Comparison of ENCODE assay signal across 11 cellular contexts in genomic region chr2:224925066-224925821, GRCh38.
DNase-seq lines count a peak whose midpoint lies in the region; ATAC-seq and TF ChIP-seq lines count a peak whose summit lies in the region.
"Had no signal": no experiment of that assay in that cellular context is flagged by ENCODE, and none has a peak within 500 bp of the region (broad histone marks: within the 10 kb centered on the region; RNA-seq: fewer than 3 reads in every experiment).

No MANE protein-coding gene starts in this region.

- POLR2A ChIA-PET in activated CD4-positive, alpha-beta memory T cell treated with anti-CD3 and anti-CD28 coated beads for 36 hours (lab: Charles Lee) = interaction anchor here (0.7 to 6.1 kb wide), 5 partner anchors 8 to 116 kb away, joined by 3 to 209 read pairs (median 5); no protein-coding TSS in a partner anchor

- H3K27me3 ChIP-seq in esophagus muscularis mucosa = no peaks in the 10 kb centered on the region

- no peaks in the 10 kb centered on the region for H3K9me3 ChIP-seq in esophagus muscularis mucosa
- H3K9me3 ChIP-seq: lower lobe of right lung had no signal

- H3K4me3 Mint-ChIP-seq in activated CD4-positive, alpha-beta memory T cell treated with anti-CD3 and anti-CD28 coated beads for 36 hours = peak overlapping the region; percentile 66
- H3K4me3 Mint-ChIP-seq in osteocyte (ENCODE audit: unreplicated experiment) = no peak overlapping the region
- H3K4me3 Mint-ChIP-seq in glutamatergic neuron (ENCODE audit: unreplicated experiment) = no peak overlapping the region

- no peak for TF ChIP-seq EP300 in esophagus muscularis mucosa (IDR thresholded peaks at IDR 0.05)

- no peak overlapping the region for H3K4me3 ChIP-seq in esophagus muscularis mucosa
- H3K4me3 ChIP-seq: lower lobe of right lung had no signal

- peaks cover 0 to 43% (median 19%) of the 10 kb centered on the region in 4 donors for H3K4me1 ChIP-seq in esophagus muscularis mucosa

- TF ChIP-seq CTCF in osteocyte (IDR thresholded peaks at IDR 0.05) = no peak
- no peak for TF ChIP-seq CTCF in glutamatergic neuron (IDR thresholded peaks at IDR 0.05; ENCODE audit: partially characterized antibody, unreplicated experiment)
- TF ChIP-seq CTCF in esophagus muscularis mucosa (IDR thresholded peaks at IDR 0.05) = no peak

- H3K36me3 ChIP-seq in esophagus muscularis mucosa = no peaks in the 10 kb centered on the region
- H3K36me3 ChIP-seq: lower lobe of right lung had no signal

- H3K36me3 Mint-ChIP-seq in activated CD4-positive, alpha-beta memory T cell treated with anti-CD3 and anti-CD28 coated beads for 36 hours = peaks cover 42% of the 10 kb centered on the region
- H3K36me3 Mint-ChIP-seq in osteocyte (ENCODE audit: unreplicated experiment) (no peaks in the 10 kb centered on the region), glutamatergic neuron (ENCODE audit: unreplicated experiment) (no peaks in the 10 kb centered on the region)

- WGBS in esophagus muscularis mucosa = 83% methylated on average over 3 of the region's 3 CpGs

- H3K4me1 Mint-ChIP-seq in activated CD4-positive, alpha-beta memory T cell treated with anti-CD3 and anti-CD28 coated beads for 36 hours (ENCODE audit: low read depth) = peaks cover 86% of the 10 kb centered on the region
- H3K4me1 Mint-ChIP-seq in osteocyte (ENCODE audit: unreplicated experiment) (peaks cover 41% of the 10 kb centered on the region), glutamatergic neuron (ENCODE audit: low read depth, unreplicated experiment) (no peaks in the 10 kb centered on the region)

- ATAC-seq in GM19035 (IDR thresholded peaks at IDR 0.05; ENCODE audit: unreplicated experiment) (peak; percentile 30), HG02798 (IDR thresholded peaks at IDR 0.05; ENCODE audit: poor library complexity, unreplicated experiment) (peak; percentile 28), HG03097 (IDR thresholded peaks at IDR 0.05; ENCODE audit: low FRiP score, unreplicated experiment) (no peak), HG02759 (IDR thresholded peaks at IDR 0.05; ENCODE audit: unreplicated experiment) (no peak)

- no peaks in the 10 kb centered on the region for H3K27me3 Mint-ChIP-seq in activated CD4-positive, alpha-beta memory T cell treated with anti-CD3 and anti-CD28 coated beads for 36 hours
- H3K27me3 Mint-ChIP-seq in osteocyte (ENCODE audit: unreplicated experiment) = no peaks in the 10 kb centered on the region
- H3K27me3 Mint-ChIP-seq in glutamatergic neuron (ENCODE audit: unreplicated experiment) = no peaks in the 10 kb centered on the region

- H3K27ac ChIP-seq in esophagus muscularis mucosa (replicated peaks in 1 of 4) = no peak overlapping the region

- peak overlapping the region; percentile 96 for H3K27ac Mint-ChIP-seq in activated CD4-positive, alpha-beta memory T cell treated with anti-CD3 and anti-CD28 coated beads for 36 hours
- peak overlapping the region; percentile 96 for H3K27ac Mint-ChIP-seq in osteocyte (ENCODE audit: unreplicated experiment)
- no peak overlapping the region for H3K27ac Mint-ChIP-seq in glutamatergic neuron (ENCODE audit: unreplicated experiment)

- intact Hi-C loops in activated CD4-positive, alpha-beta memory T cell treated with anti-CD3 and anti-CD28 coated beads for 36 hours (cut with micrococcal nuclease) = loop anchor here (1.0 to 10.0 kb wide), 11 partner anchors 15 to 1912 kb away; partner anchors contain the start of genes CUL3, IRS1 and RHBDD1
- intact Hi-C loops in esophagus muscularis mucosa (cut with DNase I) = no loop called here

- TF ChIP-seq POLR2A in esophagus muscularis mucosa (IDR thresholded peaks at IDR 0.05; ENCODE audit: low read depth) = no peak

- DNase-seq in activated CD4-positive, alpha-beta memory T cell treated with anti-CD3 and anti-CD28 coated beads for 36 hours = no peak
- no peak for DNase-seq in osteocyte (ENCODE audit: extremely low spot score, unreplicated experiment)
- no peak for DNase-seq in glutamatergic neuron
- no peak for DNase-seq in esophagus muscularis mucosa (ENCODE audit: extremely low spot score)
- DNase-seq: aorta, lower lobe of right lung, NCI-H510A had no signal

- CTCF ChIA-PET in activated CD4-positive, alpha-beta memory T cell treated with anti-CD3 and anti-CD28 coated beads for 36 hours (lab: Charles Lee) = interaction anchor here (0.6 to 4.8 kb wide), 6 partner anchors 13 to 113 kb away, joined by 3 to 29 read pairs (median 10); no protein-coding TSS in a partner anchor

- H3K9me3 Mint-ChIP-seq in activated CD4-positive, alpha-beta memory T cell treated with anti-CD3 and anti-CD28 coated beads for 36 hours = no peaks in the 10 kb centered on the region
- no peaks in the 10 kb centered on the region for H3K9me3 Mint-ChIP-seq in osteocyte (ENCODE audit: unreplicated experiment)
- H3K9me3 Mint-ChIP-seq in glutamatergic neuron (ENCODE audit: unreplicated experiment) = no peaks in the 10 kb centered on the region

Comparison
In these comparisons a context has a peak if more than half of its experiments do, and no peak if none do; other contexts are left out.
1. ATAC-seq: peak in GM19035 (single experiment) and HG02798 (single experiment); none in HG03097 (single experiment) and HG02759 (single experiment).